ENCODE assay signal across 8 cellular contexts in genomic region chr9:117718085-117718484, GRCh38. TPM values are rescaled to one million over a fixed set of nuclear protein-coding genes. Genes with fewer than 3 reads are reported as not detected.
A peak's percentile ranks its signal among the peaks of the same experiment; 100 is the strongest.
DNase-seq lines count a peak whose midpoint lies in the region; ATAC-seq and TF ChIP-seq lines count a peak whose summit lies in the region.

No MANE protein-coding gene starts in this region.

- ATAC-seq in activated T-cell treated with anti-CD3 and anti-CD28 coated beads, Interleukin-2, amount 50 U/mL, for 72 hours (replicated peaks in 1 of 2) = peak; percentile 68 to 86
- ATAC-seq in HG03039 (IDR thresholded peaks at IDR 0.05; ENCODE audit: unreplicated experiment) (peak; percentile 98), natural killer cell (peak in 2 of 3 donors; percentile 48 to 53), sciatic nerve (no peak)

- H3K4me3 Mint-ChIP-seq in activated T-cell treated with anti-CD3 and anti-CD28 coated beads, Interleukin-2, amount 50 U/mL, for 72 hours = peak overlapping the region in 1 of 2 donors; percentile 51
- H3K4me3 Mint-ChIP-seq in natural killer cell = peak overlapping the region; percentile 2

- intact Hi-C loops in natural killer cell (cut with micrococcal nuclease) (no loop called here), sciatic nerve (cut with DNase I) (no loop called here)

- no peaks in the 10 kb centered on the region for H3K27me3 Mint-ChIP-seq in activated T-cell treated with anti-CD3 and anti-CD28 coated beads, Interleukin-2, amount 50 U/mL, for 72 hours (ENCODE audit: low read depth)
- H3K27me3 Mint-ChIP-seq in natural killer cell (ENCODE audit: low read depth in 2 of 2) = no peaks in the 10 kb centered on the region

- no peaks in the 10 kb centered on the region for H3K9me3 Mint-ChIP-seq in activated T-cell treated with anti-CD3 and anti-CD28 coated beads, Interleukin-2, amount 50 U/mL, for 72 hours
- H3K9me3 Mint-ChIP-seq in natural killer cell = no peaks in the 10 kb centered on the region

- no peak overlapping the region for H3K27ac Mint-ChIP-seq in activated T-cell treated with anti-CD3 and anti-CD28 coated beads, Interleukin-2, amount 50 U/mL, for 72 hours
- no peak overlapping the region for H3K27ac Mint-ChIP-seq in natural killer cell

- no peak for TF ChIP-seq CTCF in natural killer cell (IDR thresholded peaks at IDR 0.05)

- no peaks in the 10 kb centered on the region for H3K36me3 Mint-ChIP-seq in activated T-cell treated with anti-CD3 and anti-CD28 coated beads, Interleukin-2, amount 50 U/mL, for 72 hours (ENCODE audit: insufficient read depth in 2 of 2)
- H3K36me3 Mint-ChIP-seq in natural killer cell = no peaks in the 10 kb centered on the region

- DNase-seq in activated T-cell treated with anti-CD3 and anti-CD28 coated beads, Interleukin-2, amount 50 U/mL, for 72 hours = peak; percentile 0 to 5
- DNase-seq in activated T-cell treated with anti-CD3 and anti-CD28 coated beads, Interleukin-2, amount 50 U/mL, for 1 hour = no peak
- peak; percentile 93 for DNase-seq in SIG-M5 treated with dmso at 0.1 percent for 504 hours (lab: John Stamatoyannopoulos, UW; ENCODE audit: unreplicated experiment)
- no peak for DNase-seq in natural killer cell
- no peak for DNase-seq in sciatic nerve (ENCODE audit: low spot score)
- no peak for DNase-seq in COR-L47 (lab: John Stamatoyannopoulos, UW)
- no peak for DNase-seq in NCI-H2227 (lab: John Stamatoyannopoulos, UW; ENCODE audit: unreplicated experiment)

- peaks cover 8% of the 10 kb centered on the region for H3K4me1 Mint-ChIP-seq in activated T-cell treated with anti-CD3 and anti-CD28 coated beads, Interleukin-2, amount 50 U/mL, for 72 hours (ENCODE audit: low read depth)
- H3K4me1 Mint-ChIP-seq in natural killer cell = peaks cover 17 to 19% of the 10 kb centered on the region in 2 donors

RNA-seq across cellular contexts. Expression of gene TLR4, which starts 13.9 kb away (rescaled TPM):
- total RNA-seq in activated T-cell treated with anti-CD3 and anti-CD28 coated beads, Interleukin-2, amount 50 U/mL, for 72 hours = under 1 TPM in 1 of 2 donors, not detected in 1; 0.05 TPM
- 10 to 100 TPM in 1 of 3 donors, 1 to 10 TPM in 2; 1.4 to 15.4 (median 2.2) TPM for total RNA-seq in natural killer cell
- total RNA-seq in sciatic nerve = 25.3 TPM

Comparison
In these comparisons a context has a peak if more than half of its experiments do, and no peak if none do; other contexts are left out.
1. DNase-seq: peak in activated T-cell treated with anti-CD3 and anti-CD28 coated beads, Interleukin-2, amount 50 U/mL, for 72 hours (2 of 2) and SIG-M5 treated with dmso at 0.1 percent for 504 hours (single experiment); none in activated T-cell treated with anti-CD3 and anti-CD28 coated beads, Interleukin-2, amount 50 U/mL, for 1 hour (single experiment), natural killer cell (single experiment), sciatic nerve (single experiment), COR-L47 (single experiment) and NCI-H2227 (single experiment).